ENCODE assay signal across 8 cellular contexts in the genomic region with DNA sequence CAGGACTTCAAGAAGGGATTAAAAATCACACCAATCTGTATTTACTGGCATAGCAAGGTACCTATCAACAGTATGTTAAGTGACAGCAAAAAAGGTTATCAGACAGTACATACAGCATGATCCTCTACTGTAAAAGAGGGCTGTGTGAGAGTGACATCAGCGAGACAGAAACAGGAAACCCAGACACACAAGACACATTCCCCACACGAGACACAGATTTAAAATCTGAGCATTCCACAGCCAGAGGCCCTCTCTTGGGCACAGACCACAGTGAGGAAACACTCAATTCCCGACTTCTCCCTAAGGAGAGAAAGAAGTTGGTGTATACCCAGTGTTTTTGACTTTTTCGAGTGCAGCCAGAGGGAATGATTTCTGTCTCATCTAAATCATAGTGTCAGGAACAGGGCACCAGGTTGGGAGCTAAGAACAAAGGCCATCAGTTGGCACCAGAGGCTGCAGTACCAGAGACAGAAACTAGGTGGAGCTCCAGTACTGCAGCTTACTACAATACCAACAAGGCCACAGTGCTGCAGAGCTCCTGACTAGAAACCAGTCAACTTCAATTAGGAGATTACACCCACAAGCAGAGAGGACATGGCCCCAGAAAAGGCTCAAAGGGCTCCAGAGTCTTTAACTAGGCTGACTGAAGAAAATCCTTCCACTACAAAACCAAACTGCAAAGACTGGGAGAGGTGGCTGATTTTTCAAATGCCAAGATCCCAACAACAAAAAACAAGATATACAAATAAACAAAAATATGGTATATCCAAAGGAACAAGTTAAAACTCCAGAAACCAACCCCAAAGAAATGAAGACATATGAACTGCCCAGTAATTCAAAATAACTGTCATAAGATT.
DNase-seq lines count a peak whose midpoint lies in the region; ATAC-seq and TF ChIP-seq lines count a peak whose summit lies in the region.

No MANE protein-coding gene starts in this region.

- CTCF ChIA-PET in GM10248 (lab: Yijun Ruan, JAX), result interaction anchor here (0.6 to 2.2 kb wide), 46 partner anchors 10 to 1702 kb away, joined by 3 to 44 read pairs (median 4); no protein-coding TSS in a partner anchor

- peak; percentile 97 for TF ChIP-seq CTCF in GM10248 (IDR thresholded peaks at IDR 0.05; ENCODE audit: control extremely low read depth, extremely low read depth, low read depth, missing control alignments)

- ATAC-seq in HG03342 (IDR thresholded peaks at IDR 0.05; ENCODE audit: unreplicated experiment), result peak; percentile 61
- peak; percentile 89 for ATAC-seq in central memory CD8-positive, alpha-beta T cell (replicated peaks; ENCODE audit: extremely low read depth, poor library complexity, severe bottlenecking)
- no peak for ATAC-seq in HG03457 (IDR thresholded peaks at IDR 0.05; ENCODE audit: unreplicated experiment)

- DNase-seq in GM10248 (ENCODE audit: extremely low spot score) (peak; percentile 60), NCI-H510A (lab: John Stamatoyannopoulos, UW) (peak; percentile 9), left kidney (ENCODE audit: low read depth, low spot score) (peak; percentile 92)
- peak; percentile 64 for DNase-seq in activated CD4-positive, CD25-positive, alpha-beta regulatory T cell treated with anti-CD3 and anti-CD28 coated beads, Interleukin-2, amount 50 U/mL, for 16 hours (ENCODE audit: low read depth, low spot score)
- peak; percentile 81 for DNase-seq in central memory CD8-positive, alpha-beta T cell (ENCODE audit: low spot score in 2 of 2)
- peak; percentile 87 for DNase-seq in stimulated activated CD4-positive, alpha-beta T cell treated with anti-CD3 and anti-CD28 coated beads, Interleukin-4, amount 100 ng/mL, for 24 hours

- H3K27ac Mint-ChIP-seq in central memory CD8-positive, alpha-beta T cell (ENCODE audit: low read depth), result peak overlapping the region; percentile 98

- H3K4me3 Mint-ChIP-seq in central memory CD8-positive, alpha-beta T cell, result peak overlapping the region; percentile 26

- H3K27me3 Mint-ChIP-seq in central memory CD8-positive, alpha-beta T cell, result no peaks in the 10 kb centered on the region

- POLR2A ChIA-PET in GM10248 (lab: Yijun Ruan, JAX), result no interaction called here

- H3K9me3 Mint-ChIP-seq in central memory CD8-positive, alpha-beta T cell, result no peaks in the 10 kb centered on the region

- peaks cover 61% of the 10 kb centered on the region for H3K4me1 Mint-ChIP-seq in central memory CD8-positive, alpha-beta T cell

- H3K36me3 Mint-ChIP-seq in central memory CD8-positive, alpha-beta T cell (ENCODE audit: insufficient read depth), result peaks cover 63% of the 10 kb centered on the region

Comparison
In these comparisons a context has a peak if more than half of its experiments do, and no peak if none do; other contexts are left out.
1. DNase-seq: peak in every context shown above with its lines; median percentile 92 in left kidney; 87 in stimulated activated CD4-positive, alpha-beta T cell treated with anti-CD3 and anti-CD28 coated beads, Interleukin-4, amount 100 ng/mL, for 24 hours; 81 in central memory CD8-positive, alpha-beta T cell; 64 in activated CD4-positive, CD25-positive, alpha-beta regulatory T cell treated with anti-CD3 and anti-CD28 coated beads, Interleukin-2, amount 50 U/mL, for 16 hours; 60 in GM10248; 9 in NCI-H510A.